11 cellular contexts compared by ENCODE assay signal in genomic region chr18:49944681-49945080, GRCh38.
DNase-seq lines count a peak whose midpoint lies in the region; ATAC-seq and TF ChIP-seq lines count a peak whose summit lies in the region.
"Had no signal": no experiment of that assay in that cellular context is flagged by ENCODE, and none has a peak within 500 bp of the region (broad histone marks: within the 10 kb centered on the region; RNA-seq: fewer than 3 reads in every experiment).

No MANE protein-coding gene starts in this region.

- H3K4me3 ChIP-seq in fibroblast of the aortic adventitia (ENCODE audit: low read depth, low read length): no peak overlapping the region
- H3K4me3 ChIP-seq in smooth muscle cell: no peak overlapping the region
- H3K4me3 ChIP-seq: transverse colon had no signal

- H3K79me2 ChIP-seq in smooth muscle cell (ENCODE audit: low read depth): no peaks in the 10 kb centered on the region

- TF ChIP-seq CTCF in fibroblast of the aortic adventitia (IDR thresholded peaks at IDR 0.05; ENCODE audit: insufficient read depth, low read length) (peak; percentile 18), smooth muscle cell (IDR thresholded peaks at IDR 0.05; ENCODE audit: borderline replicate concordance, insufficient read depth, poor library complexity, severe bottlenecking) (no peak)

- no peaks in the 10 kb centered on the region for H3K27me3 ChIP-seq in smooth muscle cell (ENCODE audit: low read depth)
- H3K27me3 ChIP-seq: transverse colon had no signal

- no peaks in the 10 kb centered on the region for H3K9me3 Mint-ChIP-seq in activated naive CD4-positive, alpha-beta T cell treated with anti-CD3 and anti-CD28 coated beads for 36 hours

- no peak overlapping the region for H3K4me2 ChIP-seq in smooth muscle cell

- no peaks in the 10 kb centered on the region for H3K9me3 ChIP-seq in smooth muscle cell (replicated peaks; ENCODE audit: low read depth)
- H3K9me3 ChIP-seq: transverse colon had no signal

- H2AFZ ChIP-seq in smooth muscle cell (ENCODE audit: low read depth): no peak overlapping the region

- WGBS in smooth muscle cell (ENCODE audit: low lambda C conversion rate): 81% methylated on average over 8 of the region's 8 CpGs

- H3K4me1 Mint-ChIP-seq in activated naive CD4-positive, alpha-beta T cell treated with anti-CD3 and anti-CD28 coated beads for 36 hours (ENCODE audit: low read depth): peaks cover 3% of the 10 kb centered on the region

- no peaks in the 10 kb centered on the region for H3K27me3 Mint-ChIP-seq in activated naive CD4-positive, alpha-beta T cell treated with anti-CD3 and anti-CD28 coated beads for 36 hours (ENCODE audit: low read depth)

- no peaks in the 10 kb centered on the region for H3F3A ChIP-seq in smooth muscle cell (ENCODE audit: low read depth)

- H3K27ac ChIP-seq in smooth muscle cell (ENCODE audit: low read depth): no peak overlapping the region
- H3K27ac ChIP-seq: transverse colon had no signal

- H3K36me3 Mint-ChIP-seq in activated naive CD4-positive, alpha-beta T cell treated with anti-CD3 and anti-CD28 coated beads for 36 hours (ENCODE audit: low read depth): no peaks in the 10 kb centered on the region

- H3K4me1 ChIP-seq in smooth muscle cell (ENCODE audit: low read depth): peaks cover 2% of the 10 kb centered on the region
- H3K4me1 ChIP-seq: transverse colon had no signal

- H3K9ac ChIP-seq in smooth muscle cell (ENCODE audit: low read depth): no peak overlapping the region

- no peak overlapping the region for H3K4me3 Mint-ChIP-seq in activated naive CD4-positive, alpha-beta T cell treated with anti-CD3 and anti-CD28 coated beads for 36 hours

- intact Hi-C loops in activated naive CD4-positive, alpha-beta T cell treated with anti-CD3 and anti-CD28 coated beads for 36 hours (cut with micrococcal nuclease): no loop called here
- intact Hi-C loops in sciatic nerve (cut with DNase I): no loop called here

- peak; percentile 27 for DNase-seq in activated naive CD4-positive, alpha-beta T cell treated with anti-CD3 and anti-CD28 coated beads for 36 hours
- no peak for DNase-seq in activated naive CD4-positive, alpha-beta T cell (lab: John Stamatoyannopoulos, UW)
- DNase-seq in NCI-H524 (lab: John Stamatoyannopoulos, UW): peak; percentile 24 to 59
- DNase-seq in fibroblast of the aortic adventitia (ENCODE audit: low read depth): peak; percentile 11
- no peak for DNase-seq in sciatic nerve (ENCODE audit: low spot score)
- no peak for DNase-seq in NCI-H2196 treated with DMSO at 0.1 percent for 48 hours (lab: John Stamatoyannopoulos, UW; ENCODE audit: unreplicated experiment)
- DNase-seq in smooth muscle cell (lab: John Stamatoyannopoulos, UW; ENCODE audit: unreplicated experiment): no peak
- DNase-seq in NCI-H526 treated with DMSO at 0.1 percent for 48 hours (lab: John Stamatoyannopoulos, UW): no peak
- DNase-seq: aorta, C1 segment of cervical spinal cord, transverse colon had no signal

- no peaks in the 10 kb centered on the region for H3K36me3 ChIP-seq in smooth muscle cell (ENCODE audit: low read depth)
- H3K36me3 ChIP-seq: transverse colon had no signal

- no peak overlapping the region for H3K27ac Mint-ChIP-seq in activated naive CD4-positive, alpha-beta T cell treated with anti-CD3 and anti-CD28 coated beads for 36 hours

- CTCF ChIA-PET in activated naive CD4-positive, alpha-beta T cell treated with anti-CD3 and anti-CD28 coated beads for 36 hours (lab: Charles Lee): no interaction called here

- H4K20me1 ChIP-seq in smooth muscle cell (ENCODE audit: low read depth): no peaks in the 10 kb centered on the region

- ATAC-seq in sciatic nerve: peak; percentile 81

Comparison
In these comparisons a context has a peak if more than half of its experiments do, and no peak if none do; other contexts are left out.
1. DNase-seq: peak in activated naive CD4-positive, alpha-beta T cell treated with anti-CD3 and anti-CD28 coated beads for 36 hours (single experiment), NCI-H524 (2 of 2) and fibroblast of the aortic adventitia (single experiment); none in activated naive CD4-positive, alpha-beta T cell (0 of 4), sciatic nerve (single experiment), NCI-H2196 treated with DMSO at 0.1 percent for 48 hours (single experiment), smooth muscle cell (single experiment) and NCI-H526 treated with DMSO at 0.1 percent for 48 hours (single experiment).